ENCODE assay signal across 23 cellular contexts in the genomic region with DNA sequence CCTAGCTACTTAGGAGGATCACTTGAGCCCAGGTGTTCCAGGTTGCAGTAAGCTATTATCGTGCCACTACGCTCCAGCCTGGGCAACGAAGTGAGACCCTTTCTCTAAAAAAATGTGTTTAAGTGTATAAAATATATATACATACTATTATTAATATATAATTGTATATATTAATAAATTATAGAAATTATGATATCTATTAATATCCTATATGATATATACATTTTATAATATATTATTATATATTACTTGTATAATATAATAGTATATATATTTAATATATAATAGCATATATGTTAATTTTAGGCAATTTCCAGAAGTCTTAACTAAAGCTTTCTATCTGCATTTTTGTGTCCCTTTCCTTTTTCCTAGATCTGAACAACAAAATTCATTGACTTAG. TPM values are rescaled to one million over a fixed set of nuclear protein-coding genes. Genes with fewer than 3 reads are reported as not detected.
A peak's percentile ranks its signal among the peaks of the same experiment; 100 is the strongest.
DNase-seq lines count a peak whose midpoint lies in the region; ATAC-seq, FAIRE-seq and TF ChIP-seq lines count a peak whose summit lies in the region.
"Had no signal": no experiment of that assay in that cellular context is flagged by ENCODE, and none has a peak within 500 bp of the region (broad histone marks: within the 10 kb centered on the region; RNA-seq: fewer than 3 reads in every experiment).

No MANE protein-coding gene starts in this region.

- H3K4me3 ChIP-seq in breast epithelium (no peak overlapping the region), mammary epithelial cell (replicated peaks in 1 of 3; ENCODE audit: insufficient read depth in 1 of 3, low read depth in 2 of 3, low read length in 3 of 3) (no peak overlapping the region), BE2C (ENCODE audit: low read depth, low read length) (no peak overlapping the region)
- H3K4me3 ChIP-seq: A549, GM12878, HAP-1 had no signal

- no peaks in the 10 kb centered on the region for H3K27me3 Mint-ChIP-seq in MCF 10A (ENCODE audit: insufficient read depth, unreplicated experiment)

- H3K27ac ChIP-seq in breast epithelium, result no peak overlapping the region
- H3K27ac ChIP-seq in mammary epithelial cell (ENCODE audit: insufficient read depth, low read depth, low read length), result peak overlapping the region; percentile 19
- H3K27ac ChIP-seq: 22Rv1, A549 had no signal

- H3K36me3 ChIP-seq in breast epithelium, result no peaks in the 10 kb centered on the region
- peaks cover 17% of the 10 kb centered on the region for H3K36me3 ChIP-seq in mammary epithelial cell (ENCODE audit: insufficient read depth, low read length)
- H3K36me3 ChIP-seq in BE2C, result peaks cover 5% of the 10 kb centered on the region
- H3K36me3 ChIP-seq: HAP-1 had no signal

- no peak overlapping the region for H3K9ac ChIP-seq in mammary epithelial cell (ENCODE audit: insufficient read depth, low read length)

- CTCF ChIA-PET in MCF 10A (lab: Yijun Ruan, JAX) (no interaction called here), mammary epithelial cell (lab: Charles Lee; ENCODE audit: low non-redundant PET) (no interaction called here)

- no peaks in the 10 kb centered on the region for H3K4me1 ChIP-seq in breast epithelium
- H3K4me1 ChIP-seq in mammary epithelial cell (ENCODE audit: insufficient read depth, low read length), result peaks cover 18% of the 10 kb centered on the region
- H3K4me1 ChIP-seq in BE2C, result no peaks in the 10 kb centered on the region
- H3K4me1 ChIP-seq: A549, HAP-1 had no signal

- in situ Hi-C loops in mammary epithelial cell (cut with MboI; ENCODE audit: low sequenced_read_pairs in 2 of 2), result loop anchor here in 1 of 2 donors (25.0 kb wide), 2 partner anchors 735 to 1135 kb away; partner anchors contain the start of gene HSP90B1

- H3K27me3 ChIP-seq in breast epithelium (no peaks in the 10 kb centered on the region), mammary epithelial cell (ENCODE audit: insufficient read depth, low read length) (no peaks in the 10 kb centered on the region), BE2C (no peaks in the 10 kb centered on the region)

- BruUV-seq in MCF 10A (replicated peaks; lab: Mats Ljungman, UMichigan) (no TSS peak), mammary epithelial cell (replicated peaks; lab: Mats Ljungman, UMichigan) (no TSS peak)

- no peaks in the 10 kb centered on the region for H4K20me1 ChIP-seq in mammary epithelial cell (ENCODE audit: insufficient read depth, low read length)

- no peak for TF ChIP-seq CTCF in MCF 10A (IDR thresholded peaks at IDR 0.05; ENCODE audit: unreplicated experiment)
- TF ChIP-seq CTCF in breast epithelium (IDR thresholded peaks at IDR 0.05), result no peak
- no peak for TF ChIP-seq CTCF in mammary epithelial cell (conservative IDR thresholded peaks at IDR 0.05 in 1 of 2, IDR thresholded peaks at IDR 0.05 in 1 of 2; ENCODE audit: extremely low read depth in 1 of 2, insufficient read depth in 1 of 2, low read depth in 1 of 2, low read length in 2 of 2)
- no peak for TF ChIP-seq CTCF in BE2C (IDR thresholded peaks at IDR 0.05; ENCODE audit: low read depth, low read length)

- POLR2A ChIA-PET in MCF 10A (lab: Yijun Ruan, JAX), result interaction anchor here (2.0 to 3.3 kb wide), 2 partner anchors 11 to 35 kb away, joined by 9 to 21 read pairs; partner anchors contain the start of genes ALDH1L2 and WASHC4

- TF ChIP-seq POLR2A in breast epithelium (IDR thresholded peaks at IDR 0.05), result no peak

- H3K9me3 Mint-ChIP-seq in MCF 10A (ENCODE audit: unreplicated experiment), result no peaks in the 10 kb centered on the region
- H3K9me3 Mint-ChIP-seq: CD4-positive, alpha-beta memory T cell; HFFc6 had no signal

- H3K27ac Mint-ChIP-seq in MCF 10A (ENCODE audit: low read depth, unreplicated experiment), result peak overlapping the region; percentile 70
- H3K27ac Mint-ChIP-seq: CD4-positive, alpha-beta memory T cell had no signal

- FAIRE-seq in RCC 7860 (lab: Jason Lieb, UNC), result peak; percentile 50
- FAIRE-seq: A549, GM12878, H54 had no signal

- H3K36me3 Mint-ChIP-seq in MCF 10A (ENCODE audit: insufficient read depth, unreplicated experiment), result peaks cover 56% of the 10 kb centered on the region
- H3K36me3 Mint-ChIP-seq: CD4-positive, alpha-beta memory T cell had no signal

- dilution Hi-C loops in mammary epithelial cell (cut with HindIII; ENCODE audit: low sequenced_read_pairs), result loop anchor here (5.0 kb wide), 1 partner anchor 70 kb away; no protein-coding TSS in a partner anchor

- H3K9me3 ChIP-seq in breast epithelium (no peaks in the 10 kb centered on the region), mammary epithelial cell (replicated peaks; ENCODE audit: insufficient read depth, low read length) (no peaks in the 10 kb centered on the region), BE2C (no peaks in the 10 kb centered on the region)
- H3K9me3 ChIP-seq: A549, HAP-1 had no signal

- 100% methylated on average over 3 of the region's 3 CpGs for WGBS in mammary epithelial cell (ENCODE audit: low coverage, missing lambda C conversion rate)

- H2AFZ ChIP-seq in mammary epithelial cell (ENCODE audit: low read depth, low read length), result no peak overlapping the region

- no peak overlapping the region for H3K4me2 ChIP-seq in mammary epithelial cell (ENCODE audit: insufficient read depth, low read depth, low read length)
- H3K4me2 ChIP-seq: A549 had no signal

- ATAC-seq in GM21786 (IDR thresholded peaks at IDR 0.05; ENCODE audit: unreplicated experiment) (no peak), HG03565 (IDR thresholded peaks at IDR 0.05; ENCODE audit: unreplicated experiment) (no peak)
- ATAC-seq: A549, GM12878 had no signal

- no peak overlapping the region for H3K4me3 Mint-ChIP-seq in MCF 10A (ENCODE audit: unreplicated experiment)
- H3K4me3 Mint-ChIP-seq: CD4-positive, alpha-beta memory T cell; HFFc6 had no signal

- DNase-seq in MCF 10A (ENCODE audit: unreplicated experiment) (no peak), breast epithelium (ENCODE audit: low spot score in 2 of 2) (no peak), RCC 7860 (ENCODE audit: low spot score) (no peak), mammary epithelial cell (no peak), BE2C (no peak)
- DNase-seq in activated CD4-positive, alpha-beta T cell treated with anti-CD3 and anti-CD28 coated beads, Interleukin-2, amount 50 U/mL, for 4 hours, result no peak
- DNase-seq: ACHN; AML-193; C1 segment of cervical spinal cord; Calu3; CD4-positive, alpha-beta memory T cell; COR-L47; DMS53; DMS79 treated with DMSO at 0.1 percent for 48 hours; GOT3; HFFc6 had no signal

- no peaks in the 10 kb centered on the region for H3K4me1 Mint-ChIP-seq in MCF 10A (ENCODE audit: insufficient read depth, unreplicated experiment)
- H3K4me1 Mint-ChIP-seq: CD4-positive, alpha-beta memory T cell had no signal

- H3K79me2 ChIP-seq in mammary epithelial cell (ENCODE audit: insufficient read depth, low read length), result peaks cover 3% of the 10 kb centered on the region

- intact Hi-C loops in MCF 10A (cut with micrococcal nuclease), result no loop called here
- intact Hi-C loops in breast epithelium (cut with DNase I; ENCODE audit: low total_unique reads), result no loop called here
- intact Hi-C loops in mammary epithelial cell (cut with micrococcal nuclease), result loop anchor here (5.0 kb wide), 1 partner anchor 35 kb away; the partner anchor contains the start of gene WASHC4

RNA-seq across cellular contexts. Expression of gene ALDH1L2, which starts 12.3 kb away (rescaled TPM):
- total RNA-seq in MCF 10A (2022) (165 TPM in 2 replicates), breast epithelium (1 to 10 TPM; 2.3 to 7.8 (median 6.7) TPM), mammary epithelial cell (10 to 100 TPM; 61.7 to 92.1 TPM)
- 19.6 TPM for polyA plus RNA-seq in mammary epithelial cell
- polyA minus RNA-seq in mammary epithelial cell, result 43.4 TPM
- 4.5 TPM for polyA plus RNA-seq in BE2C (2012; ENCODE audit: insufficient read depth, insufficient read length, low read depth)

RNA-seq across cellular contexts. Expression of gene WASHC4, which starts 35.5 kb away (rescaled TPM):
- total RNA-seq in MCF 10A (2022) (44.5 and 47.6 TPM in 2 replicates), breast epithelium (10 to 100 TPM; 65.6 to 90.3 (median 88.2) TPM), mammary epithelial cell (10 to 100 TPM; 48.4 to 75.2 TPM)
- polyA plus RNA-seq in mammary epithelial cell, result 16.4 TPM
- 39.6 TPM for polyA minus RNA-seq in mammary epithelial cell
- 12.4 TPM for polyA plus RNA-seq in BE2C (2012; ENCODE audit: insufficient read depth, insufficient read length, low read depth)

Comparison
In these comparisons a context has a peak if more than half of its experiments do, and no peak if none do; other contexts are left out.
1. RNA of gene ALDH1L2, which starts 12.3 kb away (total RNA-seq): 165 TPM in MCF 10A and 61.7 to 92.1 TPM in mammary epithelial cell; 2.3 to 7.8 TPM in breast epithelium; every median in the first group is over 4 times any median in the second.